In genomic region chr1:6475381-6476133, GRCh38 we compare ENCODE assay signal across 8 cellular contexts. TPM values are rescaled to one million over a fixed set of nuclear protein-coding genes. Genes with fewer than 3 reads are reported as not detected.
DNase-seq lines count a peak whose midpoint lies in the region; ATAC-seq and TF ChIP-seq lines count a peak whose summit lies in the region.

No MANE protein-coding gene starts in this region.

- peaks cover 23% of the 10 kb centered on the region; the same call in 1 of the 2 replicates for H3F3A ChIP-seq in GM23338 (replicated peaks; ENCODE audit: low read depth)
- H3F3A ChIP-seq in PC-9 (ENCODE audit: insufficient read depth, low read depth), result peaks cover 10% of the 10 kb centered on the region; the same call in 1 of the 2 replicates

- peaks cover 3% of the 10 kb centered on the region for H3K36me3 Mint-ChIP-seq in CD4-positive, CD25-positive, alpha-beta regulatory T cell
- peaks cover 15% of the 10 kb centered on the region; the same call in 2 of the 3 replicates for H3K36me3 Mint-ChIP-seq in GM23338 (ENCODE audit: low read depth)
- no peaks in the 10 kb centered on the region for H3K36me3 Mint-ChIP-seq in activated T-cell treated with anti-CD3 and anti-CD28 coated beads, Interleukin-2, amount 50 U/mL, for 72 hours (ENCODE audit: insufficient read depth in 2 of 2)

- CTCF ChIA-PET in PC-9 (lab: Charles Lee), result no interaction called here

- H4K20me1 ChIP-seq in GM23338 (replicated peaks; ENCODE audit: insufficient read depth) (peaks cover 2% of the 10 kb centered on the region; the same call in 1 of the 2 replicates), PC-9 (ENCODE audit: insufficient read depth) (no peaks in the 10 kb centered on the region)

- peak; percentile 85 to 96 for ATAC-seq in CD4-positive, CD25-positive, alpha-beta regulatory T cell (ENCODE audit: low read depth in 2 of 2)
- ATAC-seq in GM23338 (peak; percentile 37), GM18517 (IDR thresholded peaks at IDR 0.05; ENCODE audit: unreplicated experiment) (no peak)
- ATAC-seq in activated T-cell treated with anti-CD3 and anti-CD28 coated beads, Interleukin-2, amount 50 U/mL, for 72 hours (replicated peaks in 1 of 2), result peak; percentile 91 to 92

- peaks cover 0 to 7% (median 4%) of the 10 kb centered on the region in 4 donors for H3K4me1 Mint-ChIP-seq in CD4-positive, CD25-positive, alpha-beta regulatory T cell
- H3K4me1 Mint-ChIP-seq in GM23338, result peaks cover 33% of the 10 kb centered on the region
- no peaks in the 10 kb centered on the region for H3K4me1 Mint-ChIP-seq in activated T-cell treated with anti-CD3 and anti-CD28 coated beads, Interleukin-2, amount 50 U/mL, for 72 hours (ENCODE audit: low read depth)

- 31 to 36% (median 34%) methylated on average over 32 to 33 of the region's 33 CpGs for WGBS in ovary, 3 donors

- peak overlapping the region; percentile 51; the same call in 1 of the 2 replicates for H3K4me2 ChIP-seq in GM23338
- H3K4me2 ChIP-seq in PC-9, result no peak overlapping the region

- intact Hi-C loops in PC-9 (cut with micrococcal nuclease; ENCODE audit: unreplicated experiment), result no loop called here
- intact Hi-C loops in ovary (cut with DNase I), result no loop called here

- TF ChIP-seq POLR2A in ovary (IDR thresholded peaks at IDR 0.05), result no peak

- no peaks in the 10 kb centered on the region for H3K36me3 ChIP-seq in CD4-positive, CD25-positive, alpha-beta regulatory T cell (ENCODE audit: control insufficient read depth, insufficient read depth, low read length)
- H3K36me3 ChIP-seq in GM23338 (ENCODE audit: insufficient read depth) (no peaks in the 10 kb centered on the region), PC-9 (ENCODE audit: low read depth) (no peaks in the 10 kb centered on the region), ovary (no peaks in the 10 kb centered on the region)

- H3K4me1 ChIP-seq in CD4-positive, CD25-positive, alpha-beta regulatory T cell (ENCODE audit: control insufficient read depth, insufficient read depth, low read length, poor library complexity, severe bottlenecking), result peaks cover 4% of the 10 kb centered on the region
- H3K4me1 ChIP-seq in GM23338 (ENCODE audit: insufficient read depth) (peaks cover 21% of the 10 kb centered on the region; the same call in 1 of the 2 replicates), PC-9 (replicated peaks; ENCODE audit: insufficient read depth) (peaks cover 11% of the 10 kb centered on the region; the same call in 1 of the 2 replicates), ovary (ENCODE audit: insufficient read depth) (no peaks in the 10 kb centered on the region)

- BruUV-seq in PC-9 (replicated peaks; lab: Mats Ljungman, UMichigan), result no TSS peak

- peak overlapping the region in 2 of 4 donors; percentile 47 to 71 for H3K4me3 Mint-ChIP-seq in CD4-positive, CD25-positive, alpha-beta regulatory T cell
- no peak overlapping the region for H3K4me3 Mint-ChIP-seq in GM23338
- no peak overlapping the region for H3K4me3 Mint-ChIP-seq in activated T-cell treated with anti-CD3 and anti-CD28 coated beads, Interleukin-2, amount 50 U/mL, for 72 hours

- peaks cover 7% of the 10 kb centered on the region for H3K27me3 Mint-ChIP-seq in CD4-positive, CD25-positive, alpha-beta regulatory T cell
- peaks cover 10% of the 10 kb centered on the region for H3K27me3 Mint-ChIP-seq in GM23338 (ENCODE audit: insufficient read depth, low read depth, poor library complexity)
- no peaks in the 10 kb centered on the region for H3K27me3 Mint-ChIP-seq in activated T-cell treated with anti-CD3 and anti-CD28 coated beads, Interleukin-2, amount 50 U/mL, for 72 hours (ENCODE audit: low read depth)

- TF ChIP-seq CTCF in GM23338 (conservative IDR thresholded peaks at IDR 0.05; ENCODE audit: low read depth in 2 of 2), result peak; percentile 94 to 98
- peak; percentile 88 for TF ChIP-seq CTCF in PC-9 (conservative IDR thresholded peaks at IDR 0.05)
- TF ChIP-seq CTCF in fibroblast of villous mesenchyme (IDR thresholded peaks at IDR 0.05; ENCODE audit: insufficient read depth, low read depth, low read length), result peak; percentile 90
- TF ChIP-seq CTCF in ovary (IDR thresholded peaks at IDR 0.05), result peak; percentile 57 to 91 (median 68)

- H2AFZ ChIP-seq in GM23338, result no peak overlapping the region
- no peak overlapping the region for H2AFZ ChIP-seq in PC-9

- H3K9me3 ChIP-seq in CD4-positive, CD25-positive, alpha-beta regulatory T cell (ENCODE audit: control insufficient read depth in 2 of 2, low read length in 2 of 2), result no peaks in the 10 kb centered on the region
- no peaks in the 10 kb centered on the region for H3K9me3 ChIP-seq in PC-9 (ENCODE audit: insufficient read depth, low read depth)
- H3K9me3 ChIP-seq in ovary, result no peaks in the 10 kb centered on the region

- no peak for TF ChIP-seq EP300 in ovary (IDR thresholded peaks at IDR 0.05)

- no peaks in the 10 kb centered on the region for H3K27me3 ChIP-seq in CD4-positive, CD25-positive, alpha-beta regulatory T cell (ENCODE audit: control insufficient read depth, insufficient read depth, low read length)
- H3K27me3 ChIP-seq in GM23338 (ENCODE audit: insufficient read depth) (no peaks in the 10 kb centered on the region), PC-9 (ENCODE audit: insufficient read depth, low read depth) (no peaks in the 10 kb centered on the region), ovary (no peaks in the 10 kb centered on the region)

- peak; percentile 65 to 79 (median 71) for DNase-seq in CD4-positive, CD25-positive, alpha-beta regulatory T cell
- DNase-seq in GM23338 (ENCODE audit: low spot score) (peak; percentile 77), PC-9 (peak in 1 of 2 experiments; percentile 55), fibroblast of villous mesenchyme (ENCODE audit: low read depth) (peak; percentile 14), ovary (peak; percentile 37 to 75 (median 66)), NCI-H524 treated with DMSO at 0.1 percent for 48 hours (lab: John Stamatoyannopoulos, UW) (no peak)
- DNase-seq in activated T-cell treated with anti-CD3 and anti-CD28 coated beads, Interleukin-2, amount 50 U/mL, for 72 hours, result peak; percentile 77 to 82

- H3K9me2 ChIP-seq in GM23338 (ENCODE audit: insufficient read depth), result no peaks in the 10 kb centered on the region
- H3K9me2 ChIP-seq in PC-9 (ENCODE audit: insufficient read depth), result no peaks in the 10 kb centered on the region

- H3K4me3 ChIP-seq in CD4-positive, CD25-positive, alpha-beta regulatory T cell (ENCODE audit: low read depth, low read length), result no peak overlapping the region
- no peak overlapping the region for H3K4me3 ChIP-seq in GM23338
- H3K4me3 ChIP-seq in PC-9, result no peak overlapping the region
- no peak overlapping the region for H3K4me3 ChIP-seq in fibroblast of villous mesenchyme (ENCODE audit: low read depth, low read length)
- H3K4me3 ChIP-seq in ovary, result no peak overlapping the region

- no peaks in the 10 kb centered on the region for H3K9me3 Mint-ChIP-seq in CD4-positive, CD25-positive, alpha-beta regulatory T cell
- H3K9me3 Mint-ChIP-seq in GM23338, result no peaks in the 10 kb centered on the region
- no peaks in the 10 kb centered on the region for H3K9me3 Mint-ChIP-seq in activated T-cell treated with anti-CD3 and anti-CD28 coated beads, Interleukin-2, amount 50 U/mL, for 72 hours

- no peak overlapping the region for H3K27ac ChIP-seq in CD4-positive, CD25-positive, alpha-beta regulatory T cell (ENCODE audit: insufficient read depth, low read length, poor library complexity, severe bottlenecking)
- H3K27ac ChIP-seq in GM23338 (ENCODE audit: low read depth) (no peak overlapping the region), PC-9 (no peak overlapping the region), ovary (no peak overlapping the region)

- H3K27ac Mint-ChIP-seq in CD4-positive, CD25-positive, alpha-beta regulatory T cell, result no peak overlapping the region
- H3K27ac Mint-ChIP-seq in GM23338, result no peak overlapping the region
- no peak overlapping the region for H3K27ac Mint-ChIP-seq in activated T-cell treated with anti-CD3 and anti-CD28 coated beads, Interleukin-2, amount 50 U/mL, for 72 hours

- H3K79me2 ChIP-seq in GM23338 (replicated peaks; ENCODE audit: insufficient read depth), result no peaks in the 10 kb centered on the region
- H3K79me2 ChIP-seq in PC-9 (ENCODE audit: low read depth), result no peaks in the 10 kb centered on the region

- POLR2A ChIA-PET in PC-9 (lab: Charles Lee; ENCODE audit: unreplicated experiment), result no interaction called here

RNA-seq across cellular contexts. Expression of gene TNFRSF25, which starts 9.6 kb away (rescaled TPM):
- 258 TPM for total RNA-seq in CD4-positive, CD25-positive, alpha-beta regulatory T cell
- 10 to 100 TPM; 23.3 to 32.8 (median 31.0) TPM for polyA plus RNA-seq in CD4-positive, CD25-positive, alpha-beta regulatory T cell
- 25.3 and 26.3 TPM in 2 replicates for total RNA-seq in GM23338 (2014; rRNA removed; shearing (Covaris generic))
- 13.6 and 15.2 TPM in 2 replicates for polyA plus RNA-seq in GM23338 (2016; fragmentation: Nextera tagmentation; extraction: Ambion mirVana)
- 12.3 and 21.1 TPM in 2 replicates for total RNA-seq in PC-9 (2021)
- total RNA-seq in activated T-cell treated with anti-CD3 and anti-CD28 coated beads, Interleukin-2, amount 50 U/mL, for 72 hours, result 100 to 1,000 TPM in 1 of 2 donors, 10 to 100 TPM in 1; 89.2 to 101 TPM
- total RNA-seq in fibroblast of villous mesenchyme, result 2.9 and 3.9 TPM in 2 replicates
- total RNA-seq in ovary, result 10 to 100 TPM in 2 of 7 donors, 1 to 10 TPM in 5; 4.9 to 13.1 (median 7.7) TPM
- polyA plus RNA-seq in ovary, result 1 to 10 TPM; 1.7 to 9.4 TPM

RNA-seq across cellular contexts. Expression of gene PLEKHG5, which starts 15.9 kb away (rescaled TPM):
- 5.0 TPM for total RNA-seq in CD4-positive, CD25-positive, alpha-beta regulatory T cell
- 1 to 10 TPM in 1 of 4 donors, under 1 TPM in 2, not detected in 1; 0.65 to 1.0 (median 0.68) TPM for polyA plus RNA-seq in CD4-positive, CD25-positive, alpha-beta regulatory T cell
- 25.8 and 26.4 TPM in 2 replicates for total RNA-seq in GM23338 (2014; rRNA removed; shearing (Covaris generic))
- polyA plus RNA-seq in GM23338 (2016; fragmentation: Nextera tagmentation; extraction: Ambion mirVana), result 9.0 and 10.2 TPM in 2 replicates
- 11.3 and 12.6 TPM in 2 replicates for total RNA-seq in PC-9 (2021)
- total RNA-seq in activated T-cell treated with anti-CD3 and anti-CD28 coated beads, Interleukin-2, amount 50 U/mL, for 72 hours, result 1 to 10 TPM; 2.6 to 3.2 TPM
- 7.4 and 11.2 TPM in 2 replicates for total RNA-seq in fibroblast of villous mesenchyme
- 10 to 100 TPM in 3 of 7 donors, 1 to 10 TPM in 4; 6.2 to 13.1 (median 9.4) TPM for total RNA-seq in ovary
- 10 to 100 TPM in 1 of 2 donors, 1 to 10 TPM in 1; 2.0 to 10.2 TPM for polyA plus RNA-seq in ovary

RNA-seq across cellular contexts. Expression of gene ESPN, which starts 51.0 kb away (rescaled TPM):
- 3.7 TPM for total RNA-seq in CD4-positive, CD25-positive, alpha-beta regulatory T cell
- polyA plus RNA-seq in CD4-positive, CD25-positive, alpha-beta regulatory T cell, result under 1 TPM; 0.22 to 0.25 (median 0.22) TPM
- 12.7 and 13.6 TPM in 2 replicates for total RNA-seq in GM23338 (2014; rRNA removed; shearing (Covaris generic))
- polyA plus RNA-seq in GM23338 (2016; fragmentation: Nextera tagmentation; extraction: Ambion mirVana) (12.2 and 13.5 TPM in 2 replicates), ovary (under 1 TPM in 1 of 2 donors, not detected in 1; 0.11 TPM)
- total RNA-seq in PC-9 (2021) (18.6 and 32.3 TPM in 2 replicates), fibroblast of villous mesenchyme (not detected in 2 replicates), ovary (10 to 100 TPM in 1 of 7 donors, 1 to 10 TPM in 4, under 1 TPM in 2; 0.51 to 46.2 (median 1.9) TPM)
- total RNA-seq in activated T-cell treated with anti-CD3 and anti-CD28 coated beads, Interleukin-2, amount 50 U/mL, for 72 hours, result 1 to 10 TPM; 1.3 to 2.0 TPM

RNA-seq across cellular contexts. Expression of gene HES2, which starts 55.8 kb away (rescaled TPM):
- total RNA-seq in CD4-positive, CD25-positive, alpha-beta regulatory T cell, result not detected
- polyA plus RNA-seq in CD4-positive, CD25-positive, alpha-beta regulatory T cell, result not detected
- total RNA-seq in GM23338 (2014; rRNA removed; shearing (Covaris generic)), result 1.2 and 1.6 TPM in 2 replicates
- 1.1 and 2.1 TPM in 2 replicates for polyA plus RNA-seq in GM23338 (2016; fragmentation: Nextera tagmentation; extraction: Ambion mirVana)
- 2.1 and 4.2 TPM in 2 replicates for total RNA-seq in PC-9 (2021)
- total RNA-seq in activated T-cell treated with anti-CD3 and anti-CD28 coated beads, Interleukin-2, amount 50 U/mL, for 72 hours, result 1 to 10 TPM in 1 of 2 donors, under 1 TPM in 1; 0.44 to 1.2 TPM
- 0.43 TPM in 1 of 2 replicates, not detected in the other for total RNA-seq in fibroblast of villous mesenchyme
- total RNA-seq in ovary, result 1 to 10 TPM in 1 of 7 donors, under 1 TPM in 5, not detected in 1; 0.08 to 9.2 (median 0.43) TPM
- polyA plus RNA-seq in ovary, result not detected
